1 cellular context compared by ENCODE assay signal in genomic region chr2:106304612-106305184, GRCh38.
A peak's percentile ranks its signal among the peaks of the same experiment; 100 is the strongest.
TF ChIP-seq lines count a peak whose summit lies in the region.

No MANE protein-coding gene starts in this region.

TF ChIP-seq in HepG2, 621 proteins besides CTCF, POLR2A, EP300 and RAD21 (continued from another document and continues in another):
- TF ChIP-seq ZNF687 (CRISPR knock-in tag; IDR thresholded peaks at IDR 0.05) (no peak), PAXIP1 (CRISPR knock-in tag; conservative IDR thresholded peaks at IDR 0.05) (peak; percentile 69), KDM4B (CRISPR knock-in tag; IDR thresholded peaks at IDR 0.05) (no peak), ZNF646 (CRISPR knock-in tag; IDR thresholded peaks at IDR 0.05) (no peak), NCOR1 (IDR thresholded peaks at IDR 0.05; ENCODE audit: borderline replicate concordance, low read length) (0 out of 2 replicates have a peak, but pooled peaks have one; percentile 13), HMG20B (CRISPR knock-in tag; conservative IDR thresholded peaks at IDR 0.05) (0 out of 2 replicates have a peak, but pooled peaks have one; percentile 59), MLXIP (CRISPR knock-in tag; IDR thresholded peaks at IDR 0.05; ENCODE audit: borderline replicate concordance) (no peak), ZNF143 (CRISPR knock-in tag; IDR thresholded peaks at IDR 0.05) (peak; percentile 51; the same call in 1 of the 2 replicates), DNMT1 (CRISPR knock-in tag; IDR thresholded peaks at IDR 0.05) (no peak), XRCC5 (optimal IDR thresholded peaks at IDR 0.05; ENCODE audit: low read length) (peak; percentile 23), ZMYM4 (CRISPR knock-in tag; IDR thresholded peaks at IDR 0.05) (peak; percentile 77), ZBTB14 (CRISPR knock-in tag; IDR thresholded peaks at IDR 0.05) (no peak), TBX2 (CRISPR knock-in tag; IDR thresholded peaks at IDR 0.05; ENCODE audit: borderline replicate concordance) (peak; percentile 50; the same call in 1 of the 2 replicates), ZNF562 (CRISPR knock-in tag; IDR thresholded peaks at IDR 0.05; ENCODE audit: borderline replicate concordance) (no peak), GATAD2A (CRISPR knock-in tag; IDR thresholded peaks at IDR 0.05) (peak; percentile 62), SALL1 (CRISPR knock-in tag; IDR thresholded peaks at IDR 0.05) (peak; percentile 80), FOSL2 (CRISPR knock-in tag; IDR thresholded peaks at IDR 0.05) (peak; percentile 23; the same call in 1 of the 2 replicates), TBL1XR1 (IDR thresholded peaks at IDR 0.05; ENCODE audit: borderline replicate concordance, low read length, partially characterized antibody) (no peak), RNF219 (CRISPR knock-in tag; IDR thresholded peaks at IDR 0.05) (no peak), TCF7 (IDR thresholded peaks at IDR 0.05; ENCODE audit: low read depth) (peak; percentile 30; the same call in 1 of the 2 replicates), DR1 (CRISPR knock-in tag; IDR thresholded peaks at IDR 0.05) (no peak), NCOA2 (CRISPR knock-in tag; IDR thresholded peaks at IDR 0.05) (peak; percentile 38; the same call in 1 of the 2 replicates), YEATS4 (CRISPR knock-in tag; IDR thresholded peaks at IDR 0.05; ENCODE audit: borderline replicate concordance) (0 out of 2 replicates have a peak, but pooled peaks have one; percentile 31), ZNF331 (CRISPR knock-in tag; IDR thresholded peaks at IDR 0.05) (peak; percentile 28; the same call in 1 of the 2 replicates), SATB2 (CRISPR knock-in tag; IDR thresholded peaks at IDR 0.05) (peak; percentile 58; the same call in 1 of the 2 replicates), ZNF205 (CRISPR knock-in tag; IDR thresholded peaks at IDR 0.05) (no peak), ZNF788 (CRISPR knock-in tag; IDR thresholded peaks at IDR 0.05; ENCODE audit: borderline replicate concordance) (peak; percentile 51; the same call in 1 of the 2 replicates), ZNF30 (CRISPR knock-in tag; IDR thresholded peaks at IDR 0.05) (no peak), TBX3 (IDR thresholded peaks at IDR 0.05; ENCODE audit: borderline replicate concordance) (no peak), ZBTB34 (CRISPR knock-in tag; IDR thresholded peaks at IDR 0.05) (peak; percentile 82), ZC3H13 (CRISPR knock-in tag; IDR thresholded peaks at IDR 0.05) (no peak)
